In the genomic region with DNA sequence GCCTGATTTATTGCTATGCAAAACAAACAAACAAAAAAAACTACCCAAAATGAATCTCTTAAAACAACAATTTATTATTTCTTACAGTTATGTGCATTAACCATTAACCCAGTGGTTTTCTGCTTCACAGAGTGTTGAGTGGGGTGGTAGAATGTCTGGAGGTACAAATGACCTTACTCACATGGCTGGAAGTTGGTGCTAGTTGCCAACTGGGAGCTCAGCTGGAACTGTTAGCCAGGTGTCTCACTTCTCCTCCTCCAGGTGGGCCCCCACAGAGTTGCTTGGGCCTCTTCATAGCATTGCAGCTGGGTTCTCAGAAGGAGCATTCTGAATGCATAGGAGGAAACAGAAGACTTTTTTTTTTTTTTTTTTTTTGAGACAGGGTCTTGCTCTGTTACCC, we compare ENCODE assay signal across 12 cellular contexts. TPM values are rescaled to one million over a fixed set of nuclear protein-coding genes. Genes with fewer than 3 reads are reported as not detected.
A peak's percentile ranks its signal among the peaks of the same experiment; 100 is the strongest.
DNase-seq lines count a peak whose midpoint lies in the region; ATAC-seq and TF ChIP-seq lines count a peak whose summit lies in the region.
"Had no signal": no experiment of that assay in that cellular context is flagged by ENCODE, and none has a peak within 500 bp of the region (broad histone marks: within the 10 kb centered on the region; RNA-seq: fewer than 3 reads in every experiment).

No MANE protein-coding gene starts in this region.

- no peak overlapping the region for H2AK5ac ChIP-seq in neuronal stem cell (ENCODE audit: low read depth, low read length)

- H4K8ac ChIP-seq in neuronal stem cell (ENCODE audit: low read depth, low read length) = no peak overlapping the region

- H3K14ac ChIP-seq in neuronal stem cell (ENCODE audit: low read length) = no peak overlapping the region

- no peak overlapping the region for H3K27ac ChIP-seq in coronary artery
- no peak overlapping the region for H3K27ac ChIP-seq in suprapubic skin
- H3K27ac ChIP-seq in neuronal stem cell (replicated peaks; ENCODE audit: low read length) = no peak overlapping the region

- H4K91ac ChIP-seq in neuronal stem cell (ENCODE audit: low read depth, low read length, poor library complexity) = no peak overlapping the region

- H3K36me3 ChIP-seq in suprapubic skin (no peaks in the 10 kb centered on the region), neuronal stem cell (replicated peaks in 1 of 2; ENCODE audit: control insufficient read depth in 2 of 2, insufficient read depth in 2 of 2, low read length in 2 of 2) (no peaks in the 10 kb centered on the region)

- H3K23ac ChIP-seq in neuronal stem cell (ENCODE audit: low read depth, low read length, poor library complexity) = no peak overlapping the region

- no peak overlapping the region for H3K9ac ChIP-seq in neuronal stem cell (ENCODE audit: low read depth, low read length, poor library complexity)

- H3K27me3 ChIP-seq in suprapubic skin (no peaks in the 10 kb centered on the region), neuronal stem cell (ENCODE audit: control insufficient read depth in 3 of 3, insufficient read depth in 3 of 3, low read depth in 1 of 3, low read length in 3 of 3) (peaks cover 0 to 46% (median 0%) of the 10 kb centered on the region in 3 experiments)

- H3K9me3 ChIP-seq in suprapubic skin (no peaks in the 10 kb centered on the region), neuronal stem cell (replicated peaks in 1 of 2; ENCODE audit: control insufficient read depth in 2 of 2, insufficient read depth in 1 of 2, low read depth in 1 of 2, low read length in 2 of 2) (no peaks in the 10 kb centered on the region)

- TF ChIP-seq POLR2A in suprapubic skin (IDR thresholded peaks at IDR 0.05) = no peak

- ATAC-seq in GM18858 (IDR thresholded peaks at IDR 0.05; ENCODE audit: unreplicated experiment) (peak; percentile 74), GM21447 (IDR thresholded peaks at IDR 0.05; ENCODE audit: unreplicated experiment) (peak; percentile 96), HG03064 (IDR thresholded peaks at IDR 0.05; ENCODE audit: low read depth, unreplicated experiment) (peak; percentile 93), HG03039 (IDR thresholded peaks at IDR 0.05; ENCODE audit: unreplicated experiment) (no peak)
- ATAC-seq: HCT116, left ventricle myocardium superior, natural killer cell had no signal

- no peak overlapping the region for H2AFZ ChIP-seq in neuronal stem cell (ENCODE audit: low read length)

- H2BK15ac ChIP-seq in neuronal stem cell (ENCODE audit: low read length) = no peak overlapping the region

- no peaks in the 10 kb centered on the region for H3K4me1 ChIP-seq in suprapubic skin
- no peaks in the 10 kb centered on the region for H3K4me1 ChIP-seq in neuronal stem cell (ENCODE audit: control insufficient read depth in 2 of 2, insufficient read depth in 1 of 2, low read depth in 1 of 2, low read length in 2 of 2)

- TF ChIP-seq CTCF in coronary artery (IDR thresholded peaks at IDR 0.05) (no peak), suprapubic skin (IDR thresholded peaks at IDR 0.05) (no peak)

- H3K4me2 ChIP-seq in neuronal stem cell (ENCODE audit: insufficient read depth, low read length, poor library complexity, severe bottlenecking) = no peak overlapping the region

- H3K4ac ChIP-seq in neuronal stem cell (ENCODE audit: low read length) = no peak overlapping the region

- DNase-seq in coronary artery (ENCODE audit: low spot score) (peak; percentile 9), suprapubic skin (ENCODE audit: low spot score in 2 of 2) (no peak), neuronal stem cell (ENCODE audit: low spot score) (no peak), occipital lobe (lab: John Stamatoyannopoulos, UW) (no peak)
- DNase-seq: DND-41, left ventricle myocardium superior, natural killer cell had no signal

- no peak overlapping the region for H3K18ac ChIP-seq in neuronal stem cell (ENCODE audit: low read length)

- H3K4me3 ChIP-seq in coronary artery (no peak overlapping the region), suprapubic skin (no peak overlapping the region), neuronal stem cell (ENCODE audit: low read length in 2 of 2) (no peak overlapping the region)

- TF ChIP-seq EP300 in suprapubic skin (IDR thresholded peaks at IDR 0.05) = no peak

- H2BK120ac ChIP-seq in neuronal stem cell (ENCODE audit: low read depth, low read length) = no peak overlapping the region

- no peak overlapping the region for H2BK12ac ChIP-seq in neuronal stem cell (ENCODE audit: low read length)

- no peaks in the 10 kb centered on the region for H3K79me1 ChIP-seq in neuronal stem cell (ENCODE audit: low read depth, low read length)

- no peak overlapping the region for H2BK5ac ChIP-seq in neuronal stem cell (ENCODE audit: low read length)

RNA-seq across cellular contexts. Expression of a gene that starts 10.5 kb away (rescaled TPM):
- total RNA-seq in suprapubic skin (10 to 100 TPM; 45.1 to 68.7 (median 53.5) TPM), occipital lobe (1.2 TPM)
- polyA plus RNA-seq in neuronal stem cell (2013, experiment 1 of 2) = 13.2 TPM
- polyA plus RNA-seq in neuronal stem cell (2013, experiment 2 of 2) = 13.0 TPM

Comparison
In these comparisons a context has a peak if more than half of its experiments do, and no peak if none do; other contexts are left out.
1. RNA of a gene that starts 10.5 kb away (total RNA-seq): 45.1 to 68.7 TPM in suprapubic skin; 1.2 TPM in occipital lobe (single experiment); every median in the first group is over 10 times any median in the second.